Comparison of ENCODE assay signal across 21 cellular contexts in genomic region chr12:53274445-53274844, GRCh38. TPM values are rescaled to one million over a fixed set of nuclear protein-coding genes. Genes with fewer than 3 reads are reported as not detected.
DNase-seq lines count a peak whose midpoint lies in the region; ATAC-seq, FAIRE-seq and TF ChIP-seq lines count a peak whose summit lies in the region.
"Had no signal": no experiment of that assay in that cellular context is flagged by ENCODE, and none has a peak within 500 bp of the region (broad histone marks: within the 10 kb centered on the region; RNA-seq: fewer than 3 reads in every experiment).

No MANE protein-coding gene starts in this region.

- H3K9ac ChIP-seq in GM12878 (ENCODE audit: control insufficient read depth, insufficient read depth, low read length), result no peak overlapping the region

- no peaks in the 10 kb centered on the region for H3K27me3 Mint-ChIP-seq in activated CD4-positive, alpha-beta T cell treated with anti-CD3 and anti-CD28 coated beads, Interleukin-2, amount 10 ng/mL, durations not matched to agents 24 days and 14 days
- no peaks in the 10 kb centered on the region for H3K27me3 Mint-ChIP-seq in activated CD4-positive, alpha-beta T cell treated with anti-CD3 and anti-CD28 coated beads for 36 hours
- H3K27me3 Mint-ChIP-seq in activated CD8-positive, alpha-beta T cell treated with anti-CD3 and anti-CD28 coated beads for 36 hours, result no peaks in the 10 kb centered on the region
- H3K27me3 Mint-ChIP-seq: CD4-positive, alpha-beta T cell had no signal

- no peaks in the 10 kb centered on the region for H3K9me3 Mint-ChIP-seq in activated CD4-positive, alpha-beta T cell treated with anti-CD3 and anti-CD28 coated beads, Interleukin-2, amount 10 ng/mL, durations not matched to agents 24 days and 14 days
- H3K9me3 Mint-ChIP-seq in activated CD4-positive, alpha-beta T cell treated with anti-CD3 and anti-CD28 coated beads for 36 hours (ENCODE audit: low read depth), result no peaks in the 10 kb centered on the region
- no peaks in the 10 kb centered on the region for H3K9me3 Mint-ChIP-seq in activated CD8-positive, alpha-beta T cell treated with anti-CD3 and anti-CD28 coated beads for 36 hours
- H3K9me3 Mint-ChIP-seq: CD4-positive, alpha-beta T cell had no signal

- no peak for FAIRE-seq in GM12878 (lab: Jason Lieb, UNC)
- FAIRE-seq: G401.6, HepG2 had no signal

- intact Hi-C loops in activated CD4-positive, alpha-beta T cell treated with anti-CD3 and anti-CD28 coated beads, Interleukin-2, amount 10 ng/mL, durations not matched to agents 24 days and 14 days (cut with micrococcal nuclease), result no loop called here
- intact Hi-C loops in activated CD4-positive, alpha-beta T cell treated with anti-CD3 and anti-CD28 coated beads for 36 hours (cut with DNase I, micrococcal nuclease), result no loop called here
- intact Hi-C loops in GM12878 (cut with micrococcal nuclease; ENCODE audit: unreplicated experiment), result no loop called here
- intact Hi-C loops in activated CD8-positive, alpha-beta T cell treated with anti-CD3 and anti-CD28 coated beads for 36 hours (cut with micrococcal nuclease), result no loop called here

- peak overlapping the region; percentile 0 for H3K27ac Mint-ChIP-seq in activated CD4-positive, alpha-beta T cell treated with anti-CD3 and anti-CD28 coated beads, Interleukin-2, amount 10 ng/mL, durations not matched to agents 24 days and 14 days
- H3K27ac Mint-ChIP-seq in activated CD4-positive, alpha-beta T cell treated with anti-CD3 and anti-CD28 coated beads for 36 hours, result no peak overlapping the region
- H3K27ac Mint-ChIP-seq in activated CD8-positive, alpha-beta T cell treated with anti-CD3 and anti-CD28 coated beads for 36 hours, result no peak overlapping the region
- H3K27ac Mint-ChIP-seq: CD4-positive, alpha-beta T cell had no signal

- POLR2A ChIA-PET in activated CD4-positive, alpha-beta T cell treated with anti-CD3 and anti-CD28 coated beads for 36 hours (lab: Charles Lee), result interaction anchor here (0.6 kb wide), 1 partner anchor 90 kb away, joined by 3 read pairs; no protein-coding TSS in a partner anchor
- POLR2A ChIA-PET in GM12878 (lab: Charles Lee), result no interaction called here
- POLR2A ChIA-PET in activated CD8-positive, alpha-beta T cell treated with anti-CD3 and anti-CD28 coated beads for 36 hours (lab: Charles Lee), result no interaction called here

- H4K20me1 ChIP-seq in GM12878 (ENCODE audit: control insufficient read depth, insufficient read depth), result no peaks in the 10 kb centered on the region
- H4K20me1 ChIP-seq in hepatocyte (ENCODE audit: insufficient read depth, poor library complexity, severe bottlenecking), result no peaks in the 10 kb centered on the region

- H3K79me2 ChIP-seq in GM12878 (ENCODE audit: control insufficient read depth, insufficient read depth, low read length), result peaks cover 12% of the 10 kb centered on the region
- H3K79me2 ChIP-seq in hepatocyte, result peaks cover 9% of the 10 kb centered on the region

- no peak for TF ChIP-seq POLR2A in GM12878 (IDR thresholded peaks at IDR 0.05; ENCODE audit: low read depth, low read length)

- SMC1A ChIA-PET in GM12878 (lab: Charles Lee; ENCODE audit: uncharacterized antibody, unreplicated experiment), result no interaction called here

- CTCF ChIA-PET in activated CD4-positive, alpha-beta T cell treated with anti-CD3 and anti-CD28 coated beads for 36 hours (lab: Charles Lee), result no interaction called here
- CTCF ChIA-PET in GM12878 (lab: Yijun Ruan, JAX), result interaction anchor here (1.4 kb wide), 1 partner anchor 13 kb away, joined by 4 read pairs; no protein-coding TSS in a partner anchor
- CTCF ChIA-PET in activated CD8-positive, alpha-beta T cell treated with anti-CD3 and anti-CD28 coated beads for 36 hours (lab: Charles Lee), result no interaction called here

- no peak for TF ChIP-seq RAD21 in GM12878 (IDR thresholded peaks at IDR 0.05; ENCODE audit: insufficient read depth, low read depth, low read length)

- no peaks in the 10 kb centered on the region for H3K9me2 ChIP-seq in hepatocyte (replicated peaks; ENCODE audit: insufficient read depth)

- no peak overlapping the region for H3K27ac ChIP-seq in GM12878 (ENCODE audit: control insufficient read depth, insufficient read depth)
- H3K27ac ChIP-seq in hepatocyte, result no peak overlapping the region

- H3K4me3 ChIP-seq in GM12878 (no peak overlapping the region), hepatocyte (no peak overlapping the region)
- H3K4me3 ChIP-seq: HAP-1 had no signal

- H3K9me3 ChIP-seq in GM12878 (replicated peaks; ENCODE audit: control insufficient read depth, insufficient read depth, low read length), result no peaks in the 10 kb centered on the region
- no peaks in the 10 kb centered on the region for H3K9me3 ChIP-seq in hepatocyte (ENCODE audit: low read depth)
- H3K9me3 ChIP-seq: BE2C, Caco-2, HAP-1 had no signal

- RAD21 ChIA-PET in GM12878 (lab: Charles Lee; ENCODE audit: unreplicated experiment), result no interaction called here

- H3K36me3 ChIP-seq in GM12878 (ENCODE audit: control insufficient read depth in 2 of 2, insufficient read depth in 2 of 2, low read length in 1 of 2), result peaks cover 6 to 22% of the 10 kb centered on the region in 2 experiments
- no peaks in the 10 kb centered on the region for H3K36me3 ChIP-seq in hepatocyte (replicated peaks; ENCODE audit: insufficient read depth, low read depth)

- DNase-seq in activated CD4-positive, alpha-beta T cell treated with anti-CD3 and anti-CD28 coated beads, Interleukin-2, amount 10 ng/mL, durations not matched to agents 24 days and 14 days, result no peak
- DNase-seq in activated CD4-positive, alpha-beta T cell treated with anti-CD3 and anti-CD28 coated beads for 36 hours, result no peak
- DNase-seq in GM12878 (ENCODE audit: low read depth, low spot score), result no peak
- peak; percentile 32 for DNase-seq in hepatocyte (ENCODE audit: low spot score)
- no peak for DNase-seq in activated CD8-positive, alpha-beta T cell treated with anti-CD3 and anti-CD28 coated beads for 36 hours
- no peak for DNase-seq in stimulated activated CD4-positive, alpha-beta T cell treated with anti-CD3 and anti-CD28 coated beads, Interleukin-4, amount 100 ng/mL, for 4 hours
- DNase-seq: BE2C; CD4-positive, alpha-beta T cell; KBM-7; NCI-H1105; NCI-H1694; NCI-H2081 treated with DMSO at 0.1 percent for 48 hours; NCI-H446 treated with DMSO at 0.1 percent for 48 hours; NK-92 treated with Interleukin-12 subunit alpha and Interleukin-12 subunit beta, amount 100 ng/mL, for 24 hours; SHP77 treated with DMSO at 0.1 percent for 48 hours had no signal

- in situ Hi-C loops in GM12878 (cut with MboI), result no loop called here

- H3K4me2 ChIP-seq in GM12878 (ENCODE audit: control insufficient read depth, insufficient read depth) (no peak overlapping the region), hepatocyte (no peak overlapping the region)

- no peak for TF ChIP-seq CTCF in GM12878 (IDR thresholded peaks at IDR 0.05 in 2 of 3, conservative IDR thresholded peaks at IDR 0.05 in 1 of 3; ENCODE audit: control insufficient read depth in 2 of 3, extremely low read depth in 1 of 3, insufficient read depth in 1 of 3, low read depth in 3 of 3, low read length in 3 of 3)
- no peak for TF ChIP-seq CTCF in hepatocyte (IDR thresholded peaks at IDR 0.05; ENCODE audit: poor library complexity)
- no peak for TF ChIP-seq CTCF in activated CD8-positive, alpha-beta T cell treated with anti-CD3 and anti-CD28 coated beads for 36 hours (IDR thresholded peaks at IDR 0.05)

- H2AFZ ChIP-seq in GM12878 (ENCODE audit: control insufficient read depth, low read depth, low read length) (no peak overlapping the region), hepatocyte (no peak overlapping the region)

- no peak for ATAC-seq in activated CD4-positive, alpha-beta T cell treated with anti-CD3 and anti-CD28 coated beads for 36 hours
- ATAC-seq in GM12878 (no peak), HG03135 (IDR thresholded peaks at IDR 0.05; ENCODE audit: unreplicated experiment) (no peak), HG03159 (IDR thresholded peaks at IDR 0.05; ENCODE audit: unreplicated experiment) (no peak)
- no peak for ATAC-seq in activated CD8-positive, alpha-beta T cell treated with anti-CD3 and anti-CD28 coated beads for 36 hours
- ATAC-seq: HepG2 had no signal

- peaks cover 56% of the 10 kb centered on the region for H3K36me3 Mint-ChIP-seq in activated CD4-positive, alpha-beta T cell treated with anti-CD3 and anti-CD28 coated beads, Interleukin-2, amount 10 ng/mL, durations not matched to agents 24 days and 14 days (ENCODE audit: low read depth)
- H3K36me3 Mint-ChIP-seq in activated CD4-positive, alpha-beta T cell treated with anti-CD3 and anti-CD28 coated beads for 36 hours (ENCODE audit: low read depth), result peaks cover 69% of the 10 kb centered on the region
- peaks cover 72% of the 10 kb centered on the region for H3K36me3 Mint-ChIP-seq in activated CD8-positive, alpha-beta T cell treated with anti-CD3 and anti-CD28 coated beads for 36 hours (ENCODE audit: low read depth)

- WGBS in GM12878 (ENCODE audit: insufficient coverage, insufficient replicate concordance, low lambda C conversion rate, missing lambda C conversion rate), result 92% methylated on average over 5 of the region's 5 CpGs
- WGBS in hepatocyte (ENCODE audit: low lambda C conversion rate, missing lambda C conversion rate), result 86% methylated on average over 5 of the region's 5 CpGs

- H3K4me1 ChIP-seq in GM12878 (ENCODE audit: control insufficient read depth, insufficient read depth, low read length) (peaks cover 7% of the 10 kb centered on the region), hepatocyte (ENCODE audit: insufficient read depth) (no peaks in the 10 kb centered on the region)
- H3K4me1 ChIP-seq: BE2C, Caco-2 had no signal

- H3K27me3 ChIP-seq in GM12878 (replicated peaks in 1 of 2; ENCODE audit: control insufficient read depth in 2 of 2, insufficient read depth in 2 of 2, low read length in 1 of 2), result no peaks in the 10 kb centered on the region
- no peaks in the 10 kb centered on the region for H3K27me3 ChIP-seq in hepatocyte
- H3K27me3 ChIP-seq: BE2C had no signal

- no peak for TF ChIP-seq EP300 in GM12878 (IDR thresholded peaks at IDR 0.05; ENCODE audit: borderline replicate concordance in 1 of 2, control insufficient read depth in 1 of 2, low read depth in 2 of 2, low read length in 2 of 2)

- H3K4me1 Mint-ChIP-seq in activated CD4-positive, alpha-beta T cell treated with anti-CD3 and anti-CD28 coated beads, Interleukin-2, amount 10 ng/mL, durations not matched to agents 24 days and 14 days, result peaks cover 34% of the 10 kb centered on the region
- H3K4me1 Mint-ChIP-seq in activated CD4-positive, alpha-beta T cell treated with anti-CD3 and anti-CD28 coated beads for 36 hours, result peaks cover 14% of the 10 kb centered on the region
- H3K4me1 Mint-ChIP-seq in activated CD8-positive, alpha-beta T cell treated with anti-CD3 and anti-CD28 coated beads for 36 hours (ENCODE audit: low read depth), result peaks cover 21% of the 10 kb centered on the region

- TSS peak; percentile 43 for BruUV-seq in GM12878 (replicated peaks; lab: Mats Ljungman, UMichigan)

- no peak overlapping the region for H3K4me3 Mint-ChIP-seq in activated CD4-positive, alpha-beta T cell treated with anti-CD3 and anti-CD28 coated beads, Interleukin-2, amount 10 ng/mL, durations not matched to agents 24 days and 14 days
- H3K4me3 Mint-ChIP-seq in activated CD4-positive, alpha-beta T cell treated with anti-CD3 and anti-CD28 coated beads for 36 hours, result no peak overlapping the region
- H3K4me3 Mint-ChIP-seq in activated CD8-positive, alpha-beta T cell treated with anti-CD3 and anti-CD28 coated beads for 36 hours, result no peak overlapping the region
- H3K4me3 Mint-ChIP-seq: CD4-positive, alpha-beta T cell had no signal

RNA-seq across cellular contexts. Expression of gene ESPL1, which starts 6.3 kb away (rescaled TPM):
- 71.8 and 76.7 TPM in 2 replicates for total RNA-seq in activated CD4-positive, alpha-beta T cell treated with anti-CD3 and anti-CD28 coated beads, Interleukin-2, amount 10 ng/mL, durations not matched to agents 24 days and 14 days
- total RNA-seq in activated CD4-positive, alpha-beta T cell treated with anti-CD3 and anti-CD28 coated beads for 36 hours, result 10 to 100 TPM; 60.8 to 66.9 TPM
- total RNA-seq in GM12878 (2013; cell fraction: nucleolus; rRNA removed), result 49.7 and 52.5 TPM in 2 replicates
- total RNA-seq in GM12878 (2014; rRNA removed) (28.4 and 28.5 TPM in 2 replicates), GM12878 (2014; rRNA removed; fragmentation: Illumina TruSeq; extraction: Trizol) (17.9 and 20.1 TPM in 2 replicates), GM12878 (2021) (54.4 and 61.9 TPM in 2 replicates), hepatocyte (7.6 and 9.0 TPM in 2 replicates)
- 7.2 TPM for polyA plus RNA-seq in GM12878 (2011; ENCODE audit: low read depth)
- polyA plus RNA-seq in GM12878 (2011; rRNA removed) (14.4 and 19.3 TPM in 2 replicates), GM12878 (2014; fragmentation: Illumina TruSeq; extraction: Trizol) (19.0 and 28.6 TPM in 2 replicates), GM12878 (2014; fragmentation: Nextera tagmentation; extraction: Ambion mirVana) (1 to 10 TPM; 2.1 to 2.2 TPM), GM12878 (2014; rRNA removed) (30.8 and 31.4 TPM in 2 replicates), GM12878 (2016; fragmentation: Nextera tagmentation; extraction: Ambion mirVana) (10 to 100 TPM; 21.1 to 21.2 TPM), hepatocyte (4.4 and 5.8 TPM in 2 replicates)
- 23.7 and 26.8 TPM in 2 replicates for polyA plus RNA-seq in GM12878 (2011; cell fraction: cytosol; rRNA removed)
- polyA plus RNA-seq in GM12878 (2011; cell fraction: nucleus; rRNA removed), result 110 and 113 TPM in 2 replicates
- 13.9 and 14.4 TPM in 2 replicates for polyA plus RNA-seq in GM12878 (2012)
- polyA minus RNA-seq in GM12878 (2011; rRNA and poly(A)+ RNA removed), result 36.4 and 41.1 TPM in 2 replicates
- polyA minus RNA-seq in GM12878 (2011; cell fraction: cytosol; rRNA and poly(A)+ RNA removed), result 8.6 and 10.9 TPM in 2 replicates
- polyA minus RNA-seq in GM12878 (2011; cell fraction: nucleus; rRNA and poly(A)+ RNA removed), result 33.7 and 47.5 TPM in 2 replicates
- 10 to 100 TPM; 62.1 to 63.4 TPM for total RNA-seq in activated CD8-positive, alpha-beta T cell treated with anti-CD3 and anti-CD28 coated beads for 36 hours

RNA-seq across cellular contexts. Expression of gene PFDN5, which starts 20.9 kb away (rescaled TPM):
- 319 and 342 TPM in 2 replicates for total RNA-seq in activated CD4-positive, alpha-beta T cell treated with anti-CD3 and anti-CD28 coated beads, Interleukin-2, amount 10 ng/mL, durations not matched to agents 24 days and 14 days
- 100 to 1,000 TPM; 253 to 322 TPM for total RNA-seq in activated CD4-positive, alpha-beta T cell treated with anti-CD3 and anti-CD28 coated beads for 36 hours
- 141 and 153 TPM in 2 replicates for total RNA-seq in GM12878 (2013; cell fraction: nucleolus; rRNA removed)
- total RNA-seq in GM12878 (2014; rRNA removed) (320 and 355 TPM in 2 replicates), GM12878 (2014; rRNA removed; fragmentation: Illumina TruSeq; extraction: Trizol) (504 and 518 TPM in 2 replicates), GM12878 (2021) (300 and 322 TPM in 2 replicates), hepatocyte (377 and 379 TPM in 2 replicates)
- polyA plus RNA-seq in GM12878 (2011; ENCODE audit: low read depth), result 1,639 TPM
- polyA plus RNA-seq in GM12878 (2011; rRNA removed) (851 and 863 TPM in 2 replicates), GM12878 (2014; fragmentation: Illumina TruSeq; extraction: Trizol) (485 and 536 TPM in 2 replicates), GM12878 (2014; fragmentation: Nextera tagmentation; extraction: Ambion mirVana) (1,000 to 10,000 TPM; 1,522 to 1,596 TPM), GM12878 (2014; rRNA removed) (438 and 511 TPM in 2 replicates), GM12878 (2016; fragmentation: Nextera tagmentation; extraction: Ambion mirVana) (100 to 1,000 TPM; 373 to 398 TPM), hepatocyte (415 and 441 TPM in 2 replicates)
- 812 and 933 TPM in 2 replicates for polyA plus RNA-seq in GM12878 (2011; cell fraction: cytosol; rRNA removed)
- 540 and 746 TPM in 2 replicates for polyA plus RNA-seq in GM12878 (2011; cell fraction: nucleus; rRNA removed)
- polyA plus RNA-seq in GM12878 (2012), result 681 and 706 TPM in 2 replicates
- polyA minus RNA-seq in GM12878 (2011; rRNA and poly(A)+ RNA removed), result 235 and 327 TPM in 2 replicates
- 57.1 and 72.9 TPM in 2 replicates for polyA minus RNA-seq in GM12878 (2011; cell fraction: cytosol; rRNA and poly(A)+ RNA removed)
- 90.8 and 106 TPM in 2 replicates for polyA minus RNA-seq in GM12878 (2011; cell fraction: nucleus; rRNA and poly(A)+ RNA removed)
- total RNA-seq in activated CD8-positive, alpha-beta T cell treated with anti-CD3 and anti-CD28 coated beads for 36 hours, result 100 to 1,000 TPM; 322 to 373 TPM

RNA-seq across cellular contexts. Expression of gene MYG1, which starts 25.1 kb away (rescaled TPM):
- 104 and 108 TPM in 2 replicates for total RNA-seq in activated CD4-positive, alpha-beta T cell treated with anti-CD3 and anti-CD28 coated beads, Interleukin-2, amount 10 ng/mL, durations not matched to agents 24 days and 14 days
- total RNA-seq in activated CD4-positive, alpha-beta T cell treated with anti-CD3 and anti-CD28 coated beads for 36 hours, result 10 to 100 TPM; 61.9 to 68.8 TPM
- 15.4 and 16.3 TPM in 2 replicates for total RNA-seq in GM12878 (2013; cell fraction: nucleolus; rRNA removed)
- total RNA-seq in GM12878 (2014; rRNA removed) (61.7 and 81.0 TPM in 2 replicates), GM12878 (2014; rRNA removed; fragmentation: Illumina TruSeq; extraction: Trizol) (32.4 and 36.2 TPM in 2 replicates), GM12878 (2021) (64.9 and 68.7 TPM in 2 replicates), hepatocyte (25.5 and 35.8 TPM in 2 replicates)
- 24.1 TPM for polyA plus RNA-seq in GM12878 (2011; ENCODE audit: low read depth)
- polyA plus RNA-seq in GM12878 (2011; rRNA removed) (25.5 and 48.6 TPM in 2 replicates), GM12878 (2014; fragmentation: Illumina TruSeq; extraction: Trizol) (23.2 and 37.6 TPM in 2 replicates), GM12878 (2014; fragmentation: Nextera tagmentation; extraction: Ambion mirVana) (10 to 100 TPM; 20.7 to 38.2 TPM), GM12878 (2014; rRNA removed) (66.7 and 76.8 TPM in 2 replicates), GM12878 (2016; fragmentation: Nextera tagmentation; extraction: Ambion mirVana) (10 to 100 TPM; 50.2 to 53.7 TPM), hepatocyte (34.6 and 35.9 TPM in 2 replicates)
- 70.9 and 83.3 TPM in 2 replicates for polyA plus RNA-seq in GM12878 (2011; cell fraction: cytosol; rRNA removed)
- 47.8 and 61.1 TPM in 2 replicates for polyA plus RNA-seq in GM12878 (2011; cell fraction: nucleus; rRNA removed)
- polyA plus RNA-seq in GM12878 (2012), result 37.8 and 57.0 TPM in 2 replicates
- 39.4 and 50.6 TPM in 2 replicates for polyA minus RNA-seq in GM12878 (2011; rRNA and poly(A)+ RNA removed)
- 23.4 and 25.1 TPM in 2 replicates for polyA minus RNA-seq in GM12878 (2011; cell fraction: cytosol; rRNA and poly(A)+ RNA removed)
- 9.4 and 15.8 TPM in 2 replicates for polyA minus RNA-seq in GM12878 (2011; cell fraction: nucleus; rRNA and poly(A)+ RNA removed)
- total RNA-seq in activated CD8-positive, alpha-beta T cell treated with anti-CD3 and anti-CD28 coated beads for 36 hours, result 10 to 100 TPM; 69.5 to 70.9 TPM

RNA-seq across cellular contexts. Expression of gene RARG, which starts 42.4 kb away (rescaled TPM):
- total RNA-seq in activated CD4-positive, alpha-beta T cell treated with anti-CD3 and anti-CD28 coated beads, Interleukin-2, amount 10 ng/mL, durations not matched to agents 24 days and 14 days, result 57.2 and 58.5 TPM in 2 replicates
- total RNA-seq in activated CD4-positive, alpha-beta T cell treated with anti-CD3 and anti-CD28 coated beads for 36 hours, result 10 to 100 TPM; 20.0 to 21.6 TPM
- total RNA-seq in GM12878 (2013; cell fraction: nucleolus; rRNA removed), result 12.2 and 13.4 TPM in 2 replicates
- 3.4 and 4.0 TPM in 2 replicates for total RNA-seq in GM12878 (2014; rRNA removed)
- total RNA-seq in GM12878 (2014; rRNA removed; fragmentation: Illumina TruSeq; extraction: Trizol), result 3.0 and 3.9 TPM in 2 replicates
- total RNA-seq in GM12878 (2021), result 7.3 and 8.7 TPM in 2 replicates
- 0.72 TPM for polyA plus RNA-seq in GM12878 (2011; ENCODE audit: low read depth)
- 4.5 and 8.1 TPM in 2 replicates for polyA plus RNA-seq in GM12878 (2011; rRNA removed)
- 9.2 and 13.2 TPM in 2 replicates for polyA plus RNA-seq in GM12878 (2011; cell fraction: cytosol; rRNA removed)
- polyA plus RNA-seq in GM12878 (2011; cell fraction: nucleus; rRNA removed), result 34.2 and 38.3 TPM in 2 replicates
- 2.5 and 2.9 TPM in 2 replicates for polyA plus RNA-seq in GM12878 (2012)
- polyA plus RNA-seq in GM12878 (2014; fragmentation: Illumina TruSeq; extraction: Trizol), result 2.6 and 4.2 TPM in 2 replicates
- polyA plus RNA-seq in GM12878 (2014; fragmentation: Nextera tagmentation; extraction: Ambion mirVana), result under 1 TPM; 0.27 to 0.60 TPM
- 7.2 and 8.0 TPM in 2 replicates for polyA plus RNA-seq in GM12878 (2014; rRNA removed)
- polyA plus RNA-seq in GM12878 (2016; fragmentation: Nextera tagmentation; extraction: Ambion mirVana), result 1 to 10 TPM; 3.8 to 6.0 TPM
- polyA minus RNA-seq in GM12878 (2011; rRNA and poly(A)+ RNA removed), result 12.3 and 13.9 TPM in 2 replicates
- polyA minus RNA-seq in GM12878 (2011; cell fraction: cytosol; rRNA and poly(A)+ RNA removed), result 7.5 and 8.3 TPM in 2 replicates
- polyA minus RNA-seq in GM12878 (2011; cell fraction: nucleus; rRNA and poly(A)+ RNA removed), result 9.1 and 18.5 TPM in 2 replicates
- total RNA-seq in hepatocyte, result 15.1 and 20.9 TPM in 2 replicates
- polyA plus RNA-seq in hepatocyte, result 24.7 and 28.1 TPM in 2 replicates
- 10 to 100 TPM; 19.7 to 20.3 TPM for total RNA-seq in activated CD8-positive, alpha-beta T cell treated with anti-CD3 and anti-CD28 coated beads for 36 hours

RNA-seq across cellular contexts. Expression of gene AAAS, which starts 47.0 kb away (rescaled TPM):
- 86.7 and 91.1 TPM in 2 replicates for total RNA-seq in activated CD4-positive, alpha-beta T cell treated with anti-CD3 and anti-CD28 coated beads, Interleukin-2, amount 10 ng/mL, durations not matched to agents 24 days and 14 days
- 10 to 100 TPM; 65.5 to 72.5 TPM for total RNA-seq in activated CD4-positive, alpha-beta T cell treated with anti-CD3 and anti-CD28 coated beads for 36 hours
- 61.7 and 62.9 TPM in 2 replicates for total RNA-seq in GM12878 (2013; cell fraction: nucleolus; rRNA removed)
- total RNA-seq in GM12878 (2014; rRNA removed), result 74.3 and 84.5 TPM in 2 replicates
- 47.6 and 47.8 TPM in 2 replicates for total RNA-seq in GM12878 (2014; rRNA removed; fragmentation: Illumina TruSeq; extraction: Trizol)
- total RNA-seq in GM12878 (2021), result 65.3 and 69.0 TPM in 2 replicates
- polyA plus RNA-seq in GM12878 (2011; ENCODE audit: low read depth), result 33.1 TPM
- polyA plus RNA-seq in GM12878 (2011; rRNA removed), result 43.9 and 64.7 TPM in 2 replicates
- 99.5 and 108 TPM in 2 replicates for polyA plus RNA-seq in GM12878 (2011; cell fraction: cytosol; rRNA removed)
- 242 and 279 TPM in 2 replicates for polyA plus RNA-seq in GM12878 (2011; cell fraction: nucleus; rRNA removed)
- polyA plus RNA-seq in GM12878 (2012), result 50.4 and 53.6 TPM in 2 replicates
- polyA plus RNA-seq in GM12878 (2014; fragmentation: Illumina TruSeq; extraction: Trizol), result 53.1 and 70.8 TPM in 2 replicates
- 10 to 100 TPM; 58.6 to 71.5 TPM for polyA plus RNA-seq in GM12878 (2014; fragmentation: Nextera tagmentation; extraction: Ambion mirVana)
- 76.8 and 78.1 TPM in 2 replicates for polyA plus RNA-seq in GM12878 (2014; rRNA removed)
- 10 to 100 TPM; 84.5 to 93.1 TPM for polyA plus RNA-seq in GM12878 (2016; fragmentation: Nextera tagmentation; extraction: Ambion mirVana)
- 70.4 and 98.1 TPM in 2 replicates for polyA minus RNA-seq in GM12878 (2011; rRNA and poly(A)+ RNA removed)
- 34.1 and 39.3 TPM in 2 replicates for polyA minus RNA-seq in GM12878 (2011; cell fraction: cytosol; rRNA and poly(A)+ RNA removed)
- polyA minus RNA-seq in GM12878 (2011; cell fraction: nucleus; rRNA and poly(A)+ RNA removed), result 39.7 and 64.5 TPM in 2 replicates
- 57.3 and 60.3 TPM in 2 replicates for total RNA-seq in hepatocyte
- 70.6 and 79.9 TPM in 2 replicates for polyA plus RNA-seq in hepatocyte
- 10 to 100 TPM; 81.3 to 87.6 TPM for total RNA-seq in activated CD8-positive, alpha-beta T cell treated with anti-CD3 and anti-CD28 coated beads for 36 hours
